ENCODE assay signal across 10 cellular contexts in the genomic region with DNA sequence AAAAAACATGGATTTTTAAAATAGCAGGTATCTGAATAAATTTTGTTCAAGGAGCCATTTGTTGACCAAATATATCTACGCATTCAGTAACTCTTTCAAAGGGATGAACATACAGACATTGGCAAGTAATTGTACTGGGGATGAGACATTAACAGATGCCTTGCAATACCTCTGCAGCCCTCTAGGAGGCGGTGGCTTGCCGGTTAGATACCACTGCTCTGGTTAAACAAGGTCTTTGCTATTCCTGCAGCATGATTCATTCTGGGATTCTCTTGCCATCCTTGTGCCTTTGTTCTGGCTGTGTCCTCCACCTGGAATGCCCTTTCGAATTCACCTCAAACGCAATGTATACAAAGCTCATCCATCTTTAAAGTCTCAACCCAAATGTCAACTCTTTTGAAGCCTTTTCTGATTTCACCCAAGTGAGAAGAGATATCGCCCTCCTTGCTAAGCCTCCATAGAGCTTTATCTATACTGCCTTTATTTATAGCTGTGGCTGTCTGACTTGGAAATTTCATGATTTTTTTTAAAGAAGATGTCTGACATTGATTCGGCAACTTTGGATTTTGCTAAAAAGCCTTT.
DNase-seq lines count a peak whose midpoint lies in the region; ATAC-seq and TF ChIP-seq lines count a peak whose summit lies in the region.
"Had no signal": no experiment of that assay in that cellular context is flagged by ENCODE, and none has a peak within 500 bp of the region (broad histone marks: within the 10 kb centered on the region; RNA-seq: fewer than 3 reads in every experiment).

No MANE protein-coding gene starts in this region.

- no peak overlapping the region for H3K4me3 ChIP-seq in lower lobe of right lung

- no peaks in the 10 kb centered on the region for H3K36me3 Mint-ChIP-seq in activated CD8-positive, alpha-beta T cell treated with anti-CD3 and anti-CD28 coated beads, Interleukin-2, amount 10 ng/mL, durations not matched to agents 7 days and 5 days (ENCODE audit: low read depth)
- no peaks in the 10 kb centered on the region for H3K36me3 Mint-ChIP-seq in activated T-helper 2 cell treated with anti-CD3 and anti-CD28 coated beads, Interferon-gamma antibody, Interleukin-2, Interleukin-4, amounts not matched to agents 10 μg/mL and 5 μg/mL and 100 μg/mL, durations not matched to agents 14 hours and 24 hours and 36 hours (ENCODE audit: low read depth)
- H3K36me3 Mint-ChIP-seq: activated naive CD8-positive, alpha-beta T cell had no signal

- CTCF ChIA-PET in activated CD8-positive, alpha-beta T cell treated with anti-CD3 and anti-CD28 coated beads, Interleukin-2, amount 10 ng/mL, durations not matched to agents 7 days and 5 days (lab: Charles Lee): interaction anchor here (0.7 kb wide), 1 partner anchor 9 kb away, joined by 4 read pairs; no protein-coding TSS in a partner anchor

- no peak overlapping the region for H3K27ac ChIP-seq in lower lobe of right lung

- ATAC-seq in activated CD8-positive, alpha-beta T cell treated with anti-CD3 and anti-CD28 coated beads, Interleukin-2, amount 10 ng/mL, durations not matched to agents 7 days and 5 days: no peak
- ATAC-seq in lower lobe of right lung (no peak), GM19324 (IDR thresholded peaks at IDR 0.05; ENCODE audit: low FRiP score, unreplicated experiment) (no peak)
- ATAC-seq: right cardiac atrium had no signal

- POLR2A ChIA-PET in activated CD8-positive, alpha-beta T cell treated with anti-CD3 and anti-CD28 coated beads, Interleukin-2, amount 10 ng/mL, durations not matched to agents 7 days and 5 days (lab: Charles Lee): no interaction called here

- intact Hi-C loops in lower lobe of right lung (cut with DNase I): no loop called here
- intact Hi-C loops in activated T-helper 2 cell treated with anti-CD3 and anti-CD28 coated beads, Interferon-gamma antibody, Interleukin-2, Interleukin-4, amounts not matched to agents 10 μg/mL and 5 μg/mL and 100 μg/mL, durations not matched to agents 14 hours and 24 hours and 36 hours (cut with micrococcal nuclease): no loop called here

- H3K9me3 Mint-ChIP-seq in activated CD8-positive, alpha-beta T cell treated with anti-CD3 and anti-CD28 coated beads, Interleukin-2, amount 10 ng/mL, durations not matched to agents 7 days and 5 days (ENCODE audit: insufficient read depth): no peaks in the 10 kb centered on the region
- no peaks in the 10 kb centered on the region for H3K9me3 Mint-ChIP-seq in activated T-helper 2 cell treated with anti-CD3 and anti-CD28 coated beads, Interferon-gamma antibody, Interleukin-2, Interleukin-4, amounts not matched to agents 10 μg/mL and 5 μg/mL and 100 μg/mL, durations not matched to agents 14 hours and 24 hours and 36 hours

- no peaks in the 10 kb centered on the region for H3K27me3 Mint-ChIP-seq in activated CD8-positive, alpha-beta T cell treated with anti-CD3 and anti-CD28 coated beads, Interleukin-2, amount 10 ng/mL, durations not matched to agents 7 days and 5 days (ENCODE audit: low read depth)
- no peaks in the 10 kb centered on the region for H3K27me3 Mint-ChIP-seq in activated T-helper 2 cell treated with anti-CD3 and anti-CD28 coated beads, Interferon-gamma antibody, Interleukin-2, Interleukin-4, amounts not matched to agents 10 μg/mL and 5 μg/mL and 100 μg/mL, durations not matched to agents 14 hours and 24 hours and 36 hours (ENCODE audit: low read depth)

- H3K9me3 ChIP-seq in lower lobe of right lung: no peaks in the 10 kb centered on the region

- peak; percentile 51 for TF ChIP-seq CTCF in lower lobe of right lung (IDR thresholded peaks at IDR 0.05)

- H3K36me3 ChIP-seq in lower lobe of right lung: no peaks in the 10 kb centered on the region

- no peak overlapping the region for H3K27ac Mint-ChIP-seq in activated CD8-positive, alpha-beta T cell treated with anti-CD3 and anti-CD28 coated beads, Interleukin-2, amount 10 ng/mL, durations not matched to agents 7 days and 5 days
- no peak overlapping the region for H3K27ac Mint-ChIP-seq in activated T-helper 2 cell treated with anti-CD3 and anti-CD28 coated beads, Interferon-gamma antibody, Interleukin-2, Interleukin-4, amounts not matched to agents 10 μg/mL and 5 μg/mL and 100 μg/mL, durations not matched to agents 14 hours and 24 hours and 36 hours
- H3K27ac Mint-ChIP-seq: activated naive CD8-positive, alpha-beta T cell had no signal

- H3K4me1 ChIP-seq in lower lobe of right lung: no peaks in the 10 kb centered on the region

- DNase-seq in DMS 273 (lab: John Stamatoyannopoulos, UW; ENCODE audit: unreplicated experiment): peak; percentile 31
- DNase-seq in DMS 273 treated with DMSO at 0.1 percent for 48 hours (lab: John Stamatoyannopoulos, UW): no peak
- peak; percentile 17 for DNase-seq in HuH-7 (ENCODE audit: low spot score)
- DNase-seq in activated CD8-positive, alpha-beta T cell treated with anti-CD3 and anti-CD28 coated beads, Interleukin-2, amount 10 ng/mL, durations not matched to agents 7 days and 5 days: peak; percentile 26
- peak; percentile 40 for DNase-seq in lower lobe of right lung
- DNase-seq in activated T-helper 2 cell treated with anti-CD3 and anti-CD28 coated beads, Interferon-gamma antibody, Interleukin-2, Interleukin-4, amounts not matched to agents 10 μg/mL and 5 μg/mL and 100 μg/mL, durations not matched to agents 14 hours and 24 hours and 36 hours (ENCODE audit: low spot score): no peak
- no peak for DNase-seq in AG20443 (ENCODE audit: low spot score)

- no peaks in the 10 kb centered on the region for H3K4me1 Mint-ChIP-seq in activated CD8-positive, alpha-beta T cell treated with anti-CD3 and anti-CD28 coated beads, Interleukin-2, amount 10 ng/mL, durations not matched to agents 7 days and 5 days (ENCODE audit: low read depth)
- H3K4me1 Mint-ChIP-seq in activated T-helper 2 cell treated with anti-CD3 and anti-CD28 coated beads, Interferon-gamma antibody, Interleukin-2, Interleukin-4, amounts not matched to agents 10 μg/mL and 5 μg/mL and 100 μg/mL, durations not matched to agents 14 hours and 24 hours and 36 hours (ENCODE audit: low read depth): no peaks in the 10 kb centered on the region

- peaks cover 18% of the 10 kb centered on the region for H3K27me3 ChIP-seq in lower lobe of right lung (ENCODE audit: low read depth)

- H3K4me3 Mint-ChIP-seq in activated CD8-positive, alpha-beta T cell treated with anti-CD3 and anti-CD28 coated beads, Interleukin-2, amount 10 ng/mL, durations not matched to agents 7 days and 5 days: no peak overlapping the region
- H3K4me3 Mint-ChIP-seq in activated T-helper 2 cell treated with anti-CD3 and anti-CD28 coated beads, Interferon-gamma antibody, Interleukin-2, Interleukin-4, amounts not matched to agents 10 μg/mL and 5 μg/mL and 100 μg/mL, durations not matched to agents 14 hours and 24 hours and 36 hours (ENCODE audit: low read depth): no peak overlapping the region
- H3K4me3 Mint-ChIP-seq: activated naive CD8-positive, alpha-beta T cell had no signal

Comparison
In these comparisons a context has a peak if more than half of its experiments do, and no peak if none do; other contexts are left out.
1. DNase-seq: peak in DMS 273 (single experiment), HuH-7 (single experiment), activated CD8-positive, alpha-beta T cell treated with anti-CD3 and anti-CD28 coated beads, Interleukin-2, amount 10 ng/mL, durations not matched to agents 7 days and 5 days (single experiment) and lower lobe of right lung (single experiment); none in DMS 273 treated with DMSO at 0.1 percent for 48 hours (single experiment), activated T-helper 2 cell treated with anti-CD3 and anti-CD28 coated beads, Interferon-gamma antibody, Interleukin-2, Interleukin-4, amounts not matched to agents 10 μg/mL and 5 μg/mL and 100 μg/mL, durations not matched to agents 14 hours and 24 hours and 36 hours (single experiment) and AG20443 (single experiment).